ENCODE assay signal across 13 cellular contexts in genomic region chr2:190538201-190538600, GRCh38. TPM values are rescaled to one million over a fixed set of nuclear protein-coding genes. Genes with fewer than 3 reads are reported as not detected.
DNase-seq lines count a peak whose midpoint lies in the region; ATAC-seq and TF ChIP-seq lines count a peak whose summit lies in the region.
"Had no signal": no experiment of that assay in that cellular context is flagged by ENCODE, and none has a peak within 500 bp of the region (broad histone marks: within the 10 kb centered on the region; RNA-seq: fewer than 3 reads in every experiment).

No MANE protein-coding gene starts in this region.

- no peak overlapping the region for H3K9ac ChIP-seq in iPS-15b (ENCODE audit: low read depth, low read length)

- H3K27me3 ChIP-seq in CD4-positive, alpha-beta T cell (ENCODE audit: control insufficient read depth, insufficient read depth, low read length), result no peaks in the 10 kb centered on the region
- no peaks in the 10 kb centered on the region for H3K27me3 ChIP-seq in iPS-15b (ENCODE audit: control insufficient read depth, insufficient read depth, low read length)
- no peaks in the 10 kb centered on the region for H3K27me3 ChIP-seq in naive thymus-derived CD4-positive, alpha-beta T cell (ENCODE audit: control insufficient read depth in 2 of 2, insufficient read depth in 2 of 2, low read length in 2 of 2)
- no peaks in the 10 kb centered on the region for H3K27me3 ChIP-seq in CD8-positive, alpha-beta T cell (ENCODE audit: insufficient read depth, low read length)

- H3K27me3 Mint-ChIP-seq in CD4-positive, alpha-beta T cell, result no peaks in the 10 kb centered on the region
- no peaks in the 10 kb centered on the region for H3K27me3 Mint-ChIP-seq in naive thymus-derived CD4-positive, alpha-beta T cell
- no peaks in the 10 kb centered on the region for H3K27me3 Mint-ChIP-seq in CD8-positive, alpha-beta T cell (ENCODE audit: low read depth)
- no peaks in the 10 kb centered on the region for H3K27me3 Mint-ChIP-seq in activated CD8-positive, alpha-beta memory T cell treated with anti-CD3 and anti-CD28 coated beads, Interleukin-2, amount 10 ng/mL, durations not matched to agents 7 days and 5 days

- peak overlapping the region; percentile 48 for H3K27ac Mint-ChIP-seq in CD4-positive, alpha-beta T cell
- peak overlapping the region in 6 of 9 donors; percentile 14 to 100 (median 41) for H3K27ac Mint-ChIP-seq in naive thymus-derived CD4-positive, alpha-beta T cell
- no peak overlapping the region for H3K27ac Mint-ChIP-seq in CD8-positive, alpha-beta T cell
- no peak overlapping the region for H3K27ac Mint-ChIP-seq in activated CD8-positive, alpha-beta memory T cell treated with anti-CD3 and anti-CD28 coated beads, Interleukin-2, amount 10 ng/mL, durations not matched to agents 7 days and 5 days
- H3K27ac Mint-ChIP-seq: CD14-positive monocyte had no signal

- H3K36me3 ChIP-seq in iPS-15b (ENCODE audit: control insufficient read depth, insufficient read depth, low read length), result no peaks in the 10 kb centered on the region
- H3K36me3 ChIP-seq in naive thymus-derived CD4-positive, alpha-beta T cell (ENCODE audit: control insufficient read depth in 2 of 3, insufficient read depth in 3 of 3, low read length in 3 of 3), result peaks cover 0 to 2% (median 0%) of the 10 kb centered on the region in 3 experiments
- H3K36me3 ChIP-seq in CD8-positive, alpha-beta T cell (ENCODE audit: insufficient read depth, low read length), result no peaks in the 10 kb centered on the region

- peaks cover 36% of the 10 kb centered on the region for H3K4me1 Mint-ChIP-seq in CD4-positive, alpha-beta T cell (ENCODE audit: low read depth)
- H3K4me1 Mint-ChIP-seq in naive thymus-derived CD4-positive, alpha-beta T cell, result peaks cover 9 to 26% (median 25%) of the 10 kb centered on the region in 7 donors
- H3K4me1 Mint-ChIP-seq in CD8-positive, alpha-beta T cell (ENCODE audit: low read depth), result peaks cover 30% of the 10 kb centered on the region
- peaks cover 21% of the 10 kb centered on the region for H3K4me1 Mint-ChIP-seq in activated CD8-positive, alpha-beta memory T cell treated with anti-CD3 and anti-CD28 coated beads, Interleukin-2, amount 10 ng/mL, durations not matched to agents 7 days and 5 days

- H3K4me3 ChIP-seq in iPS-15b (ENCODE audit: low read depth, low read length), result peak overlapping the region; percentile 2
- no peak overlapping the region for H3K4me3 ChIP-seq in naive thymus-derived CD4-positive, alpha-beta T cell (ENCODE audit: low read length)
- H3K4me3 ChIP-seq in CD8-positive, alpha-beta T cell (ENCODE audit: low read depth, low read length), result no peak overlapping the region
- H3K4me3 ChIP-seq: K562 had no signal

- intact Hi-C loops in CD4-positive, alpha-beta T cell (cut with DNase I, micrococcal nuclease), result loop anchor here (10.0 kb wide), 4 partner anchors 267 to 873 kb away; partner anchors contain the start of genes ASNSD1 (in 1 of the 2), ORMDL1 (in 1 of the 2) and PMS1 (in 1 of the 2)
- intact Hi-C loops in naive thymus-derived CD4-positive, alpha-beta T cell (cut with micrococcal nuclease), result loop anchor here (10.0 kb wide), 2 partner anchors 863 to 1077 kb away; partner anchors contain the start of gene ANKAR (in 1 of the 2)
- intact Hi-C loops in CD8-positive, alpha-beta T cell (cut with DNase I, micrococcal nuclease), result loop anchor here (10.0 kb wide), 6 partner anchors 477 to 1093 kb away; partner anchors contain the start of genes ANKAR (in 1 of the 2), ORMDL1 (in 1 of the 2), OSGEPL1 (in 1 of the 2) and PMS1 (in 1 of the 2)

- peaks cover 32% of the 10 kb centered on the region for H3K9me3 Mint-ChIP-seq in CD4-positive, alpha-beta T cell
- peaks cover 10 to 67% (median 46%) of the 10 kb centered on the region in 11 donors for H3K9me3 Mint-ChIP-seq in naive thymus-derived CD4-positive, alpha-beta T cell
- peaks cover 51% of the 10 kb centered on the region for H3K9me3 Mint-ChIP-seq in CD8-positive, alpha-beta T cell
- H3K9me3 Mint-ChIP-seq in activated CD8-positive, alpha-beta memory T cell treated with anti-CD3 and anti-CD28 coated beads, Interleukin-2, amount 10 ng/mL, durations not matched to agents 7 days and 5 days (ENCODE audit: low read depth), result peaks cover 50% of the 10 kb centered on the region

- POLR2A ChIA-PET in CD4-positive, alpha-beta T cell (lab: Charles Lee), result interaction anchor here (0.7 to 0.8 kb wide), 2 partner anchors 131 to 156 kb away, joined by 3 to 5 read pairs; no protein-coding TSS in a partner anchor
- POLR2A ChIA-PET in naive thymus-derived CD4-positive, alpha-beta T cell (lab: Charles Lee), result interaction anchor here (0.7 to 0.9 kb wide), 3 partner anchors 76 to 131 kb away, joined by 3 to 4 read pairs (median 4); partner anchors contain the start of gene MFSD6
- POLR2A ChIA-PET in CD8-positive, alpha-beta T cell (lab: Charles Lee), result interaction anchor here (1.2 kb wide), 1 partner anchor 14 kb away, joined by 3 read pairs; no protein-coding TSS in a partner anchor

- no peak for TF ChIP-seq CTCF in CD4-positive, alpha-beta T cell (IDR thresholded peaks at IDR 0.05)
- no peak for TF ChIP-seq CTCF in CD8-positive, alpha-beta T cell (IDR thresholded peaks at IDR 0.05)

- H3K27ac ChIP-seq in CD4-positive, alpha-beta T cell (ENCODE audit: low read depth, low read length), result no peak overlapping the region
- no peak overlapping the region for H3K27ac ChIP-seq in naive thymus-derived CD4-positive, alpha-beta T cell (ENCODE audit: low read depth, low read length)
- H3K27ac ChIP-seq in CD8-positive, alpha-beta T cell (ENCODE audit: low read depth, low read length), result no peak overlapping the region
- H3K27ac ChIP-seq: HL-60 had no signal

- in situ Hi-C loops in SK-MEL-5 (cut with HindIII; ENCODE audit: low pct_unique_long_range_greater_than_20kb, low sequenced_read_pairs), result no loop called here

- peaks cover 86% of the 10 kb centered on the region for H3K36me3 Mint-ChIP-seq in CD4-positive, alpha-beta T cell (ENCODE audit: low read depth)
- H3K36me3 Mint-ChIP-seq in naive thymus-derived CD4-positive, alpha-beta T cell, result peaks cover 5 to 68% (median 33%) of the 10 kb centered on the region in 5 donors
- peaks cover 51% of the 10 kb centered on the region for H3K36me3 Mint-ChIP-seq in CD8-positive, alpha-beta T cell
- H3K36me3 Mint-ChIP-seq in activated CD8-positive, alpha-beta memory T cell treated with anti-CD3 and anti-CD28 coated beads, Interleukin-2, amount 10 ng/mL, durations not matched to agents 7 days and 5 days, result peaks cover 70% of the 10 kb centered on the region

- H3K4me1 ChIP-seq in iPS-15b (ENCODE audit: control insufficient read depth, insufficient read depth, low read length), result peaks cover 12% of the 10 kb centered on the region
- H3K4me1 ChIP-seq in naive thymus-derived CD4-positive, alpha-beta T cell (ENCODE audit: control insufficient read depth in 2 of 2, insufficient read depth in 2 of 2, low read length in 2 of 2), result peaks cover 8% of the 10 kb centered on the region in 2 donors
- peaks cover 12% of the 10 kb centered on the region for H3K4me1 ChIP-seq in CD8-positive, alpha-beta T cell (ENCODE audit: insufficient read depth, low read length)

- CTCF ChIA-PET in CD4-positive, alpha-beta T cell (lab: Charles Lee), result no interaction called here
- CTCF ChIA-PET in naive thymus-derived CD4-positive, alpha-beta T cell (lab: Charles Lee), result no interaction called here
- CTCF ChIA-PET in CD8-positive, alpha-beta T cell (lab: Charles Lee), result no interaction called here
- CTCF ChIA-PET in activated CD8-positive, alpha-beta memory T cell treated with anti-CD3 and anti-CD28 coated beads, Interleukin-2, amount 10 ng/mL, durations not matched to agents 7 days and 5 days (lab: Charles Lee), result no interaction called here

- H3K4me3 Mint-ChIP-seq in CD4-positive, alpha-beta T cell, result peak overlapping the region; percentile 40
- H3K4me3 Mint-ChIP-seq in naive thymus-derived CD4-positive, alpha-beta T cell, result no peak overlapping the region
- no peak overlapping the region for H3K4me3 Mint-ChIP-seq in CD8-positive, alpha-beta T cell
- H3K4me3 Mint-ChIP-seq in activated CD8-positive, alpha-beta memory T cell treated with anti-CD3 and anti-CD28 coated beads, Interleukin-2, amount 10 ng/mL, durations not matched to agents 7 days and 5 days, result no peak overlapping the region
- H3K4me3 Mint-ChIP-seq: CD14-positive monocyte had no signal

- peaks cover 19% of the 10 kb centered on the region for H3K9me3 ChIP-seq in CD4-positive, alpha-beta T cell (ENCODE audit: control insufficient read depth, low read length)
- peaks cover 10% of the 10 kb centered on the region for H3K9me3 ChIP-seq in iPS-15b (ENCODE audit: control insufficient read depth, insufficient read depth, low read length)
- H3K9me3 ChIP-seq in naive thymus-derived CD4-positive, alpha-beta T cell (ENCODE audit: control insufficient read depth in 2 of 3, low read length in 3 of 3), result peaks cover 5 to 10% (median 8%) of the 10 kb centered on the region in 3 experiments
- peaks cover 13% of the 10 kb centered on the region for H3K9me3 ChIP-seq in CD8-positive, alpha-beta T cell (ENCODE audit: low read length)

- no peak for DNase-seq in CD4-positive, alpha-beta T cell
- DNase-seq in SK-MEL-5 (ENCODE audit: low read depth, low spot score) (peak; percentile 64), UCSD-AML1 (lab: John Stamatoyannopoulos, UW; ENCODE audit: unreplicated experiment) (no peak)
- DNase-seq in naive thymus-derived CD4-positive, alpha-beta T cell, result no peak
- DNase-seq in CD8-positive, alpha-beta T cell, result no peak
- no peak for DNase-seq in activated CD8-positive, alpha-beta memory T cell treated with anti-CD3 and anti-CD28 coated beads, Interleukin-2, amount 10 ng/mL, durations not matched to agents 7 days and 5 days
- no peak for DNase-seq in activated CD4-positive, CD25-positive, alpha-beta regulatory T cell (lab: John Stamatoyannopoulos, UW)
- DNase-seq: GF-D8 had no signal

- ATAC-seq in CD4-positive, alpha-beta T cell (ENCODE audit: poor library complexity), result no peak
- no peak for ATAC-seq in naive thymus-derived CD4-positive, alpha-beta T cell
- no peak for ATAC-seq in CD8-positive, alpha-beta T cell
- no peak for ATAC-seq in activated CD8-positive, alpha-beta memory T cell treated with anti-CD3 and anti-CD28 coated beads, Interleukin-2, amount 10 ng/mL, durations not matched to agents 7 days and 5 days
- ATAC-seq: HCT116, K562 had no signal

RNA-seq across cellular contexts. Expression of gene NEMP2, which starts 3.7 kb away (rescaled TPM):
- total RNA-seq in CD4-positive, alpha-beta T cell, result 10 to 100 TPM; 11.6 to 12.2 TPM
- total RNA-seq in SK-MEL-5 (2014; rRNA removed; shearing (Covaris generic)), result 9.0 and 11.8 TPM in 2 replicates
- polyA plus RNA-seq in SK-MEL-5 (2015; cell fraction: cytosol; rRNA removed), result 5.2 and 9.2 TPM in 2 replicates
- polyA plus RNA-seq in SK-MEL-5 (2015; cell fraction: nucleus; rRNA removed), result 2.4 and 5.2 TPM in 2 replicates
- total RNA-seq in naive thymus-derived CD4-positive, alpha-beta T cell, result 10 to 100 TPM; 11.1 to 30.8 (median 18.4) TPM
- polyA plus RNA-seq in naive thymus-derived CD4-positive, alpha-beta T cell, result 10 to 100 TPM; 10.0 to 13.4 TPM
- 1 to 10 TPM; 7.2 to 7.8 TPM for total RNA-seq in CD8-positive, alpha-beta T cell
- total RNA-seq in activated CD8-positive, alpha-beta memory T cell treated with anti-CD3 and anti-CD28 coated beads, Interleukin-2, amount 10 ng/mL, durations not matched to agents 7 days and 5 days, result 10 to 100 TPM; 12.9 to 17.4 TPM

Comparison
In these comparisons a context has a peak if more than half of its experiments do, and no peak if none do; other contexts are left out.
1. H3K27ac Mint-ChIP-seq: peak in CD4-positive, alpha-beta T cell (single experiment) and naive thymus-derived CD4-positive, alpha-beta T cell (6 of 9); none in CD8-positive, alpha-beta T cell (single experiment) and activated CD8-positive, alpha-beta memory T cell treated with anti-CD3 and anti-CD28 coated beads, Interleukin-2, amount 10 ng/mL, durations not matched to agents 7 days and 5 days (single experiment).